ENCODE assay signal across 8 cellular contexts in the genomic region with DNA sequence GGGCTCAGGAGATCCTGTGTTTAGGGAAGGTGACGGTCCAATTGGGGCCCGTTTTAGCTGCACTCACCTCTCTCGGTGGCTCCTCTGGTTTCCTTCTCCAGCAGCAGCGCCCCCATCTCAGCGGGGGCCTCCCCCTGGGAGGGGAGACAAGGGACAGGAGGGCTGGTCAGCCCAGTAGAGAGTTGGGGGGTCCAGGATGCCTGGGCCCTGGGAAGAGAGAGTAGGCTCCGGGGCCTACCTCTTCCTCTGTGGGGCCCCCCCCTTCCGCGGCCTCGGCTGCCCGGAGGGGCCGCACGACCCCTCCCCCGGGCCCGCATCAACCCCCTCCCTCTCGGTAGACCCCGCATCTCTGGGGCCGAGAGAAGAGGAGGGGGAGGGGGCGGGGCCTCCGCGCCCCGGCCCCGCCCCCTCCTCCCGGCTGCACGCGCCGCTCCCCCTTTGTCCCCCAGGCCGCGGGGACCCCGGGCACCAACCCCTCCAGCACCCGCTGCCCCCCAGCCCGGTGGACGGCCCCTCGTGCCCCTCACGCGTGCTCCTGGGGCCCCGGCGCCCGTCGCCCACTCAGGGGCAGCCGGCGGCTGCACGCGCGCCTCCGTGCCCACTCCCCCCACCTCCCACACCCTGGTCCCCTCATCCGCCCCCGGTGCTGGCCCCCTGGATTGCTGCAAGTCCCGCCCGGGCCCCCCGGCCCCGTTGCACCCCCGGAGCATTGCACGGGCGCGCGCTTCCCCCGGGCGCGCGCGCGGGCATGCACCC. TPM values are rescaled to one million over a fixed set of nuclear protein-coding genes. Genes with fewer than 3 reads are reported as not detected.
DNase-seq lines count a peak whose midpoint lies in the region; ATAC-seq, FAIRE-seq and TF ChIP-seq lines count a peak whose summit lies in the region.

No MANE protein-coding gene starts in this region.

- peak; percentile 6; the same call in 1 of the 2 replicates for TF ChIP-seq RAD21 in HepG2 (CRISPR knock-in tag; IDR thresholded peaks at IDR 0.05)

- 4% methylated on average over 8 of the region's 62 CpGs for WGBS in HepG2 (ENCODE audit: low lambda C conversion rate)
- WGBS in thymus = 2% methylated on average over 58 of the region's 62 CpGs

- H3K4me2 ChIP-seq in HepG2 (ENCODE audit: low read depth, low read length) = peak overlapping the region; percentile 97

- CTCF ChIA-PET in HepG2 (lab: Yijun Ruan, JAX; ENCODE audit: low intra/inter-chr PET ratio, low total read pairs) = no interaction called here

- no peak for TF ChIP-seq POLR2A in HepG2 (IDR thresholded peaks at IDR 0.05; ENCODE audit: insufficient read depth in 1 of 2, low read depth in 2 of 2, low read length in 2 of 2)

- ATAC-seq in HG02852 (IDR thresholded peaks at IDR 0.05; ENCODE audit: unreplicated experiment) = peak; percentile 19
- peak; percentile 6 for ATAC-seq in HepG2
- ATAC-seq in GM21360 (IDR thresholded peaks at IDR 0.05; ENCODE audit: unreplicated experiment) = no peak

- no peak for FAIRE-seq in HepG2 (lab: Jason Lieb, UNC)

- no peak for TF ChIP-seq CTCF in ascending aorta (IDR thresholded peaks at IDR 0.05)
- no peak for TF ChIP-seq CTCF in HepG2 (CRISPR knock-in tag; IDR thresholded peaks at IDR 0.05)

- peaks cover 5% of the 10 kb centered on the region for H3K79me2 ChIP-seq in ACC112 (ENCODE audit: control insufficient read depth, insufficient read depth, low read length, unreplicated experiment)
- H3K79me2 ChIP-seq in HepG2 (ENCODE audit: insufficient read depth, low read length) = peaks cover 26% of the 10 kb centered on the region

- H3K4me3 ChIP-seq in ACC112 (ENCODE audit: low read depth, low read length) = peak overlapping the region; percentile 90
- H3K4me3 ChIP-seq in ascending aorta = peak overlapping the region; percentile 94 to 99
- peak overlapping the region; percentile 89 to 100 (median 96) for H3K4me3 ChIP-seq in HepG2 (replicated peaks in 1 of 3; ENCODE audit: insufficient read depth in 1 of 3, low read depth in 2 of 3, low read length in 3 of 3)
- H3K4me3 ChIP-seq in thymus (ENCODE audit: low read length) = peak overlapping the region; percentile 74

- intact Hi-C loops in ascending aorta (cut with DNase I) (loop anchor here (2.0 kb wide), 1 partner anchor 34 kb away; a partner anchor contains a TSS), HepG2 (cut with micrococcal nuclease; ENCODE audit: unreplicated experiment) (loop anchor here (2.0 to 5.0 kb wide), 2 partner anchors 32 to 65 kb away; no protein-coding TSS in a partner anchor)

- TF ChIP-seq EP300 in HepG2 (IDR thresholded peaks at IDR 0.05; ENCODE audit: low read depth in 2 of 2, low read length in 2 of 2) (no peak), HepG2 (CRISPR knock-in tag; IDR thresholded peaks at IDR 0.05; ENCODE audit: borderline replicate concordance) (no peak)

- H3K9ac ChIP-seq in HepG2 (ENCODE audit: insufficient read depth, low read depth, low read length) = peak overlapping the region; percentile 84

- H3K36me3 ChIP-seq in ACC112 (ENCODE audit: insufficient read depth, low read length) (0 out of 2 replicates have a peak, but pooled peaks cover 9% of the 10 kb centered on the region), ascending aorta (peaks cover 11 to 17% of the 10 kb centered on the region in 2 donors), HepG2 (replicated peaks in 1 of 2; ENCODE audit: control insufficient read depth in 1 of 2, insufficient read depth in 2 of 2, low read length in 2 of 2) (peaks cover 19 to 28% of the 10 kb centered on the region in 2 experiments), thymus (ENCODE audit: control insufficient read depth, insufficient read depth) (peaks cover 33% of the 10 kb centered on the region)

- H3K27ac ChIP-seq in ACC112 (ENCODE audit: low read depth, low read length) (no peak overlapping the region), ascending aorta (peak overlapping the region; percentile 74 to 79), HepG2 (ENCODE audit: extremely low read length, insufficient read depth, low read length) (peak overlapping the region; percentile 69), thymus (ENCODE audit: low read depth) (peak overlapping the region; percentile 88)

- peaks cover 16% of the 10 kb centered on the region for H3K4me1 ChIP-seq in ACC112 (ENCODE audit: control insufficient read depth, insufficient read depth, low read length, unreplicated experiment)
- H3K4me1 ChIP-seq in ascending aorta = peaks cover 0 to 3% of the 10 kb centered on the region in 2 donors
- H3K4me1 ChIP-seq in HepG2 (ENCODE audit: insufficient read depth, low read length) = peaks cover 35% of the 10 kb centered on the region
- peaks cover 20% of the 10 kb centered on the region for H3K4me1 ChIP-seq in thymus (ENCODE audit: control insufficient read depth, insufficient read depth, low read length)

- peak overlapping the region; percentile 79 for H2AFZ ChIP-seq in ACC112 (ENCODE audit: low read length, unreplicated experiment)
- no peak overlapping the region for H2AFZ ChIP-seq in HepG2 (ENCODE audit: low read length)

- in situ Hi-C loops in HepG2 (cut with HindIII; ENCODE audit: extremely low pct_ligation_motif_present, low pct_unique_long_range_greater_than_20kb) = no loop called here

- POLR2A ChIA-PET in HepG2 (lab: Yijun Ruan, JAX) = interaction anchor here (0.6 to 4.7 kb wide), 18 partner anchors 11 to 241 kb away, joined by 3 to 41 read pairs (median 8); a partner anchor contains a TSS

- H3K27me3 ChIP-seq in ACC112 (ENCODE audit: insufficient read depth, low read length) (no peaks in the 10 kb centered on the region), ascending aorta (no peaks in the 10 kb centered on the region), HepG2 (ENCODE audit: control insufficient read depth in 1 of 2, insufficient read depth in 2 of 2, low read length in 2 of 2) (peaks cover 0 to 7% of the 10 kb centered on the region in 2 experiments; a peak in 1 of 5 replicates), thymus (ENCODE audit: control insufficient read depth, insufficient read depth) (no peaks in the 10 kb centered on the region)

- H3K9me3 ChIP-seq in ascending aorta (no peaks in the 10 kb centered on the region), HepG2 (ENCODE audit: low read length) (no peaks in the 10 kb centered on the region), thymus (ENCODE audit: control insufficient read depth) (no peaks in the 10 kb centered on the region)

- H4K20me1 ChIP-seq in HepG2 (ENCODE audit: insufficient read depth, low read length) = no peaks in the 10 kb centered on the region

- no TSS peak for BruUV-seq in HepG2 (replicated peaks; lab: Mats Ljungman, UMichigan)

- DNase-seq in ascending aorta (ENCODE audit: low spot score in 2 of 2) (no peak), HepG2 (ENCODE audit: low spot score) (no peak), RKO (ENCODE audit: low spot score) (no peak), dermis blood vessel endothelial cell (no peak)

RNA-seq across cellular contexts. Expression of a gene that starts 0.5 kb away (rescaled TPM):
- total RNA-seq in ascending aorta (39.5 TPM), HepG2 (2016; rRNA removed; fragmentation: Illumina TruSeq; extraction: Trizol) (43.5 and 69.2 TPM in 2 replicates), dermis blood vessel endothelial cell (45.9 and 58.9 TPM in 2 replicates)
- 14.1 and 15.2 TPM in 2 replicates for total RNA-seq in HepG2 (2016; cell fraction: cytosol; rRNA removed; fragmentation: Illumina TruSeq; extraction: Trizol; ENCODE audit: low read depth)
- total RNA-seq in HepG2 (2016; cell fraction: insoluble cytoplasmic fraction; rRNA removed; fragmentation: Illumina TruSeq; extraction: Trizol) = 34.4 and 70.7 TPM in 2 replicates
- 29.3 and 33.1 TPM in 2 replicates for total RNA-seq in HepG2 (2016; cell fraction: membrane; rRNA removed; fragmentation: Illumina TruSeq; extraction: Trizol)
- total RNA-seq in HepG2 (2016; cell fraction: nucleus; rRNA removed; fragmentation: Illumina TruSeq; extraction: Trizol) = 46.1 and 48.0 TPM in 2 replicates
- polyA plus RNA-seq in HepG2 (2011; rRNA removed) (51.2 and 55.2 TPM in 2 replicates), thymus (60.1 TPM)
- polyA plus RNA-seq in HepG2 (2011; cell fraction: cytosol; rRNA removed) = 29.3 and 36.1 TPM in 2 replicates
- 180 and 272 TPM in 2 replicates for polyA plus RNA-seq in HepG2 (2011; cell fraction: nucleus; rRNA removed)
- polyA plus RNA-seq in HepG2 (2012) = 37.6 and 43.1 TPM in 2 replicates
- 8.3 and 9.2 TPM in 2 replicates for polyA plus RNA-seq in HepG2 (2016; cell fraction: cytosol; fragmentation: Illumina TruSeq; extraction: Trizol; ENCODE audit: low read depth)
- polyA plus RNA-seq in HepG2 (2016; cell fraction: insoluble cytoplasmic fraction; fragmentation: Illumina TruSeq; extraction: Trizol; ENCODE audit: low read depth) = 36.0 and 58.3 TPM in 2 replicates
- 16.5 and 18.3 TPM in 2 replicates for polyA plus RNA-seq in HepG2 (2016; cell fraction: membrane; fragmentation: Illumina TruSeq; extraction: Trizol; ENCODE audit: low read depth)
- 122 and 136 TPM in 2 replicates for polyA plus RNA-seq in HepG2 (2016; cell fraction: nucleus; fragmentation: Illumina TruSeq; extraction: Trizol; ENCODE audit: insufficient read depth, low read depth)
- 74.1 and 111 TPM in 2 replicates for polyA minus RNA-seq in HepG2 (2011; rRNA and poly(A)+ RNA removed; ENCODE audit: low replicate concordance)
- polyA minus RNA-seq in HepG2 (2011; cell fraction: cytosol; rRNA and poly(A)+ RNA removed) = 26.2 and 33.8 TPM in 2 replicates
- polyA minus RNA-seq in HepG2 (2011; cell fraction: nucleus; rRNA and poly(A)+ RNA removed) = 24.3 and 26.9 TPM in 2 replicates

RNA-seq across cellular contexts. Expression of a gene that starts 4.9 kb away (rescaled TPM):
- total RNA-seq in ascending aorta (7.3 TPM), HepG2 (2016; rRNA removed; fragmentation: Illumina TruSeq; extraction: Trizol) (6.0 and 6.8 TPM in 2 replicates), dermis blood vessel endothelial cell (3.6 and 4.9 TPM in 2 replicates)
- total RNA-seq in HepG2 (2016; cell fraction: cytosol; rRNA removed; fragmentation: Illumina TruSeq; extraction: Trizol; ENCODE audit: low read depth) = 1.6 and 1.7 TPM in 2 replicates
- total RNA-seq in HepG2 (2016; cell fraction: insoluble cytoplasmic fraction; rRNA removed; fragmentation: Illumina TruSeq; extraction: Trizol) = 6.0 and 7.4 TPM in 2 replicates
- 5.7 and 5.8 TPM in 2 replicates for total RNA-seq in HepG2 (2016; cell fraction: membrane; rRNA removed; fragmentation: Illumina TruSeq; extraction: Trizol)
- 3.1 and 3.9 TPM in 2 replicates for total RNA-seq in HepG2 (2016; cell fraction: nucleus; rRNA removed; fragmentation: Illumina TruSeq; extraction: Trizol)
- polyA plus RNA-seq in HepG2 (2011; rRNA removed) (4.8 and 7.3 TPM in 2 replicates), thymus (2.6 TPM)
- polyA plus RNA-seq in HepG2 (2011; cell fraction: cytosol; rRNA removed) = 3.7 and 5.8 TPM in 2 replicates
- 6.9 and 7.3 TPM in 2 replicates for polyA plus RNA-seq in HepG2 (2011; cell fraction: nucleus; rRNA removed)
- 8.0 and 9.2 TPM in 2 replicates for polyA plus RNA-seq in HepG2 (2012)
- 2.7 and 3.0 TPM in 2 replicates for polyA plus RNA-seq in HepG2 (2016; cell fraction: cytosol; fragmentation: Illumina TruSeq; extraction: Trizol; ENCODE audit: low read depth)
- 14.0 and 15.9 TPM in 2 replicates for polyA plus RNA-seq in HepG2 (2016; cell fraction: insoluble cytoplasmic fraction; fragmentation: Illumina TruSeq; extraction: Trizol; ENCODE audit: low read depth)
- 6.6 and 9.0 TPM in 2 replicates for polyA plus RNA-seq in HepG2 (2016; cell fraction: membrane; fragmentation: Illumina TruSeq; extraction: Trizol; ENCODE audit: low read depth)
- polyA plus RNA-seq in HepG2 (2016; cell fraction: nucleus; fragmentation: Illumina TruSeq; extraction: Trizol; ENCODE audit: insufficient read depth, low read depth) = 10.6 and 12.2 TPM in 2 replicates
- 12.3 and 22.9 TPM in 2 replicates for polyA minus RNA-seq in HepG2 (2011; rRNA and poly(A)+ RNA removed; ENCODE audit: low replicate concordance)
- polyA minus RNA-seq in HepG2 (2011; cell fraction: cytosol; rRNA and poly(A)+ RNA removed) = 6.7 and 6.9 TPM in 2 replicates
- polyA minus RNA-seq in HepG2 (2011; cell fraction: nucleus; rRNA and poly(A)+ RNA removed) = 3.7 and 4.5 TPM in 2 replicates

RNA-seq across cellular contexts. Expression of a gene that starts 18.2 kb away (rescaled TPM):
- total RNA-seq in ascending aorta (not detected), HepG2 (2016; rRNA removed; fragmentation: Illumina TruSeq; extraction: Trizol) (5.6 and 5.9 TPM in 2 replicates), dermis blood vessel endothelial cell (0.05 and 0.17 TPM in 2 replicates)
- 3.4 and 6.6 TPM in 2 replicates for total RNA-seq in HepG2 (2016; cell fraction: cytosol; rRNA removed; fragmentation: Illumina TruSeq; extraction: Trizol; ENCODE audit: low read depth)
- 4.8 and 8.3 TPM in 2 replicates for total RNA-seq in HepG2 (2016; cell fraction: insoluble cytoplasmic fraction; rRNA removed; fragmentation: Illumina TruSeq; extraction: Trizol)
- total RNA-seq in HepG2 (2016; cell fraction: membrane; rRNA removed; fragmentation: Illumina TruSeq; extraction: Trizol) = 6.1 and 6.6 TPM in 2 replicates
- 4.4 TPM in 2 replicates for total RNA-seq in HepG2 (2016; cell fraction: nucleus; rRNA removed; fragmentation: Illumina TruSeq; extraction: Trizol)
- polyA plus RNA-seq in HepG2 (2011; rRNA removed) (3.5 and 3.6 TPM in 2 replicates), thymus (1.7 TPM)
- 3.2 and 3.7 TPM in 2 replicates for polyA plus RNA-seq in HepG2 (2011; cell fraction: cytosol; rRNA removed)
- 2.9 and 3.6 TPM in 2 replicates for polyA plus RNA-seq in HepG2 (2011; cell fraction: nucleus; rRNA removed)
- polyA plus RNA-seq in HepG2 (2012) = 1.8 and 3.2 TPM in 2 replicates
- polyA plus RNA-seq in HepG2 (2016; cell fraction: cytosol; fragmentation: Illumina TruSeq; extraction: Trizol; ENCODE audit: low read depth) = 3.9 and 4.5 TPM in 2 replicates
- 5.7 and 6.7 TPM in 2 replicates for polyA plus RNA-seq in HepG2 (2016; cell fraction: insoluble cytoplasmic fraction; fragmentation: Illumina TruSeq; extraction: Trizol; ENCODE audit: low read depth)
- polyA plus RNA-seq in HepG2 (2016; cell fraction: membrane; fragmentation: Illumina TruSeq; extraction: Trizol; ENCODE audit: low read depth) = 5.8 and 6.2 TPM in 2 replicates
- 10.4 and 12.4 TPM in 2 replicates for polyA plus RNA-seq in HepG2 (2016; cell fraction: nucleus; fragmentation: Illumina TruSeq; extraction: Trizol; ENCODE audit: insufficient read depth, low read depth)
- 4.9 TPM in 1 of 2 replicates, not detected in the other for polyA minus RNA-seq in HepG2 (2011; rRNA and poly(A)+ RNA removed; ENCODE audit: low replicate concordance)
- 0.97 and 0.99 TPM in 2 replicates for polyA minus RNA-seq in HepG2 (2011; cell fraction: cytosol; rRNA and poly(A)+ RNA removed)
- polyA minus RNA-seq in HepG2 (2011; cell fraction: nucleus; rRNA and poly(A)+ RNA removed) = 1.6 and 2.2 TPM in 2 replicates

RNA-seq across cellular contexts. Expression of a gene that starts 30.5 kb away (rescaled TPM):
- total RNA-seq in ascending aorta (18.6 TPM), HepG2 (2016; rRNA removed; fragmentation: Illumina TruSeq; extraction: Trizol) (70.9 and 165 TPM in 2 replicates), dermis blood vessel endothelial cell (not detected in 2 replicates)
- total RNA-seq in HepG2 (2016; cell fraction: cytosol; rRNA removed; fragmentation: Illumina TruSeq; extraction: Trizol; ENCODE audit: low read depth) = 13.2 and 15.8 TPM in 2 replicates
- 59.3 and 162 TPM in 2 replicates for total RNA-seq in HepG2 (2016; cell fraction: insoluble cytoplasmic fraction; rRNA removed; fragmentation: Illumina TruSeq; extraction: Trizol)
- 25.4 and 27.2 TPM in 2 replicates for total RNA-seq in HepG2 (2016; cell fraction: membrane; rRNA removed; fragmentation: Illumina TruSeq; extraction: Trizol)
- total RNA-seq in HepG2 (2016; cell fraction: nucleus; rRNA removed; fragmentation: Illumina TruSeq; extraction: Trizol) = 122 and 155 TPM in 2 replicates
- polyA plus RNA-seq in HepG2 (2011; rRNA removed) (307 and 450 TPM in 2 replicates), thymus (10.3 TPM)
- polyA plus RNA-seq in HepG2 (2011; cell fraction: cytosol; rRNA removed) = 311 and 377 TPM in 2 replicates
- 302 and 372 TPM in 2 replicates for polyA plus RNA-seq in HepG2 (2011; cell fraction: nucleus; rRNA removed)
- polyA plus RNA-seq in HepG2 (2012) = 396 and 449 TPM in 2 replicates
- polyA plus RNA-seq in HepG2 (2016; cell fraction: cytosol; fragmentation: Illumina TruSeq; extraction: Trizol; ENCODE audit: low read depth) = 15.6 and 16.1 TPM in 2 replicates
- 54.0 and 67.9 TPM in 2 replicates for polyA plus RNA-seq in HepG2 (2016; cell fraction: insoluble cytoplasmic fraction; fragmentation: Illumina TruSeq; extraction: Trizol; ENCODE audit: low read depth)
- polyA plus RNA-seq in HepG2 (2016; cell fraction: membrane; fragmentation: Illumina TruSeq; extraction: Trizol; ENCODE audit: low read depth) = 22.0 and 23.6 TPM in 2 replicates
- polyA plus RNA-seq in HepG2 (2016; cell fraction: nucleus; fragmentation: Illumina TruSeq; extraction: Trizol; ENCODE audit: insufficient read depth, low read depth) = 194 and 212 TPM in 2 replicates
- polyA minus RNA-seq in HepG2 (2011; rRNA and poly(A)+ RNA removed; ENCODE audit: low replicate concordance) = 0.58 and 518 TPM in 2 replicates
- polyA minus RNA-seq in HepG2 (2011; cell fraction: cytosol; rRNA and poly(A)+ RNA removed) = 120 and 232 TPM in 2 replicates
- 89.4 and 148 TPM in 2 replicates for polyA minus RNA-seq in HepG2 (2011; cell fraction: nucleus; rRNA and poly(A)+ RNA removed)

RNA-seq across cellular contexts. Expression of a gene that starts 34.4 kb away (rescaled TPM):
- total RNA-seq in ascending aorta (21.6 TPM), HepG2 (2016; rRNA removed; fragmentation: Illumina TruSeq; extraction: Trizol) (139 and 297 TPM in 2 replicates), dermis blood vessel endothelial cell (66.8 and 78.1 TPM in 2 replicates)
- 49.1 and 49.3 TPM in 2 replicates for total RNA-seq in HepG2 (2016; cell fraction: cytosol; rRNA removed; fragmentation: Illumina TruSeq; extraction: Trizol; ENCODE audit: low read depth)
- total RNA-seq in HepG2 (2016; cell fraction: insoluble cytoplasmic fraction; rRNA removed; fragmentation: Illumina TruSeq; extraction: Trizol) = 132 and 314 TPM in 2 replicates
- total RNA-seq in HepG2 (2016; cell fraction: membrane; rRNA removed; fragmentation: Illumina TruSeq; extraction: Trizol) = 93.8 and 98.2 TPM in 2 replicates
- total RNA-seq in HepG2 (2016; cell fraction: nucleus; rRNA removed; fragmentation: Illumina TruSeq; extraction: Trizol) = 237 and 274 TPM in 2 replicates
- polyA plus RNA-seq in HepG2 (2011; rRNA removed) (202 and 215 TPM in 2 replicates), thymus (21.9 TPM)
- polyA plus RNA-seq in HepG2 (2011; cell fraction: cytosol; rRNA removed) = 195 and 257 TPM in 2 replicates
- polyA plus RNA-seq in HepG2 (2011; cell fraction: nucleus; rRNA removed) = 110 and 111 TPM in 2 replicates
- 88.7 and 96.9 TPM in 2 replicates for polyA plus RNA-seq in HepG2 (2012)
- polyA plus RNA-seq in HepG2 (2016; cell fraction: cytosol; fragmentation: Illumina TruSeq; extraction: Trizol; ENCODE audit: low read depth) = 46.5 and 46.6 TPM in 2 replicates
- polyA plus RNA-seq in HepG2 (2016; cell fraction: insoluble cytoplasmic fraction; fragmentation: Illumina TruSeq; extraction: Trizol; ENCODE audit: low read depth) = 114 and 120 TPM in 2 replicates
- polyA plus RNA-seq in HepG2 (2016; cell fraction: membrane; fragmentation: Illumina TruSeq; extraction: Trizol; ENCODE audit: low read depth) = 67.2 and 70.7 TPM in 2 replicates
- 367 and 386 TPM in 2 replicates for polyA plus RNA-seq in HepG2 (2016; cell fraction: nucleus; fragmentation: Illumina TruSeq; extraction: Trizol; ENCODE audit: insufficient read depth, low read depth)
- 35.2 and 243 TPM in 2 replicates for polyA minus RNA-seq in HepG2 (2011; rRNA and poly(A)+ RNA removed; ENCODE audit: low replicate concordance)
- 76.7 and 85.5 TPM in 2 replicates for polyA minus RNA-seq in HepG2 (2011; cell fraction: cytosol; rRNA and poly(A)+ RNA removed)
- 40.9 and 43.8 TPM in 2 replicates for polyA minus RNA-seq in HepG2 (2011; cell fraction: nucleus; rRNA and poly(A)+ RNA removed)
